In the genomic region with DNA sequence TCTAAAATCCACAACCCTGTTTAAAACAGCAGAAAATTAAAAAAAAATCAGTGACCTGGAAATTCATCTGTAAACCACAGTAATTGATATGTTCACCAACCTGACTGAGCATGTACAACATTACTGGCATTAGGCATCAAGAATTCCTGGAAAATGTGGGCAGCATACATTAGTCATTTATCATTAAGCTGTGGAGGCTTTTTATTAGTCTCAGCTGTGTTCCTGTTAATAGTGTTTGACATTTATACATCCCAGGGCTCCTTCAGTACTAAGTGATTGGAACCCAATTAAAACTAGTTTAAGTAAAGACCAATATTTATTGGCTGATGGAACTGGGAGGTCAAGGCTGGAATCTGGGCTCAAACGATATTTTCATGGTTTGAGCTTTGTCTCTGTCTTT, we compare ENCODE assay signal across 19 cellular contexts.
DNase-seq lines count a peak whose midpoint lies in the region; ATAC-seq, FAIRE-seq and TF ChIP-seq lines count a peak whose summit lies in the region.
"Had no signal": no experiment of that assay in that cellular context is flagged by ENCODE, and none has a peak within 500 bp of the region (broad histone marks: within the 10 kb centered on the region; RNA-seq: fewer than 3 reads in every experiment).

No MANE protein-coding gene starts in this region.

- TF ChIP-seq CTCF in bronchial epithelial cell (IDR thresholded peaks at IDR 0.05; ENCODE audit: insufficient read depth, low read length, severe bottlenecking) (no peak), foreskin keratinocyte (conservative IDR thresholded peaks at IDR 0.05) (no peak), retinal pigment epithelial cell (conservative IDR thresholded peaks at IDR 0.05; ENCODE audit: low read depth, low read length) (no peak)
- no peak for TF ChIP-seq CTCF in CD8-positive, alpha-beta T cell (IDR thresholded peaks at IDR 0.05)

- CTCF ChIA-PET in CD8-positive, alpha-beta T cell (lab: Charles Lee) = interaction anchor here (0.7 kb wide), 1 partner anchor 12 kb away, joined by 3 read pairs; no protein-coding TSS in a partner anchor

- peak; percentile 27 for DNase-seq in M059J (ENCODE audit: low read depth)
- DNase-seq in bronchial epithelial cell (ENCODE audit: low read depth) = peak; percentile 83
- DNase-seq in foreskin keratinocyte = peak in 1 of 2 donors; percentile 84
- peak; percentile 19 for DNase-seq in retinal pigment epithelial cell (ENCODE audit: low read depth)
- no peak for DNase-seq in CD8-positive, alpha-beta T cell
- DNase-seq: BE2C; C1 segment of cervical spinal cord; Caco-2; CD4-positive, CD25-positive, alpha-beta regulatory T cell; DMS153; DMS79; GDM1; H9 had no signal

- no peak overlapping the region for H3K4me3 Mint-ChIP-seq in CD8-positive, alpha-beta T cell
- H3K4me3 Mint-ChIP-seq: CD4-positive, CD25-positive, alpha-beta regulatory T cell; H9 had no signal

- H3K9me3 ChIP-seq in CD8-positive, alpha-beta T cell (ENCODE audit: low read length) = no peaks in the 10 kb centered on the region
- H3K9me3 ChIP-seq: BE2C had no signal

- H3K4me1 Mint-ChIP-seq in CD8-positive, alpha-beta T cell (ENCODE audit: low read depth) = no peaks in the 10 kb centered on the region
- H3K4me1 Mint-ChIP-seq: CD4-positive, CD25-positive, alpha-beta regulatory T cell had no signal

- no peaks in the 10 kb centered on the region for H3K36me3 Mint-ChIP-seq in CD8-positive, alpha-beta T cell
- H3K36me3 Mint-ChIP-seq: CD4-positive, CD25-positive, alpha-beta regulatory T cell had no signal

- H3K27me3 ChIP-seq in bronchial epithelial cell (ENCODE audit: control insufficient read depth, insufficient read depth, low read length) (no peaks in the 10 kb centered on the region), foreskin keratinocyte (no peaks in the 10 kb centered on the region)
- H3K27me3 ChIP-seq in CD8-positive, alpha-beta T cell (ENCODE audit: insufficient read depth, low read length) = no peaks in the 10 kb centered on the region
- H3K27me3 ChIP-seq: BE2C had no signal

- peaks cover 7% of the 10 kb centered on the region for H3K4me1 ChIP-seq in foreskin keratinocyte
- no peaks in the 10 kb centered on the region for H3K4me1 ChIP-seq in CD8-positive, alpha-beta T cell (ENCODE audit: insufficient read depth, low read length)
- H3K4me1 ChIP-seq: BE2C had no signal

- intact Hi-C loops in CD8-positive, alpha-beta T cell (cut with DNase I, micrococcal nuclease) = no loop called here

- H3K4me3 ChIP-seq in bronchial epithelial cell (ENCODE audit: low read depth, low read length) (no peak overlapping the region), retinal pigment epithelial cell (ENCODE audit: low read length) (no peak overlapping the region)
- no peak overlapping the region for H3K4me3 ChIP-seq in CD8-positive, alpha-beta T cell (ENCODE audit: low read depth, low read length)

- H3K9me3 Mint-ChIP-seq in CD8-positive, alpha-beta T cell = no peaks in the 10 kb centered on the region
- H3K9me3 Mint-ChIP-seq: H9 had no signal

- POLR2A ChIA-PET in CD8-positive, alpha-beta T cell (lab: Charles Lee) = no interaction called here

- no peaks in the 10 kb centered on the region for H3K27me3 Mint-ChIP-seq in CD8-positive, alpha-beta T cell (ENCODE audit: low read depth)
- H3K27me3 Mint-ChIP-seq: CD4-positive, CD25-positive, alpha-beta regulatory T cell had no signal

- no peak for FAIRE-seq in bronchial epithelial cell (lab: Jason Lieb, UNC)
- FAIRE-seq: D721Med, GM12892, GM18507, H1 had no signal

- no peak overlapping the region for H3K27ac ChIP-seq in foreskin keratinocyte
- no peak overlapping the region for H3K27ac ChIP-seq in CD8-positive, alpha-beta T cell (ENCODE audit: low read depth, low read length)

- ATAC-seq in foreskin keratinocyte (peak; percentile 53), GM21528 (IDR thresholded peaks at IDR 0.05; ENCODE audit: low FRiP score, unreplicated experiment) (no peak), HG03175 (IDR thresholded peaks at IDR 0.05; ENCODE audit: unreplicated experiment) (no peak)
- ATAC-seq in CD8-positive, alpha-beta T cell = no peak

- no peaks in the 10 kb centered on the region for H3K36me3 ChIP-seq in bronchial epithelial cell (ENCODE audit: control insufficient read depth, insufficient read depth, low read length)
- H3K36me3 ChIP-seq in CD8-positive, alpha-beta T cell (ENCODE audit: insufficient read depth, low read length) = no peaks in the 10 kb centered on the region
- H3K36me3 ChIP-seq: BE2C had no signal

- no peak overlapping the region for H3K27ac Mint-ChIP-seq in CD8-positive, alpha-beta T cell
- H3K27ac Mint-ChIP-seq: CD4-positive, CD25-positive, alpha-beta regulatory T cell; H9 had no signal

Comparison
In these comparisons a context has a peak if more than half of its experiments do, and no peak if none do; other contexts are left out.
1. DNase-seq: peak in M059J (single experiment), bronchial epithelial cell (single experiment) and retinal pigment epithelial cell (single experiment); none in CD8-positive, alpha-beta T cell (0 of 7).